ENCODE assay signal across 1 cellular context in genomic region chr7:151063212-151063561, GRCh38.
TF ChIP-seq lines count a peak whose summit lies in the region.

No MANE protein-coding gene starts in this region.

TF ChIP-seq in IMR-90, 13 proteins besides CTCF, POLR2A, EP300 and RAD21:
- TF ChIP-seq CEBPB (IDR thresholded peaks at IDR 0.05; ENCODE audit: low read depth, low read length) (no peak), RCOR1 (IDR thresholded peaks at IDR 0.05; ENCODE audit: insufficient replicate concordance, low read length) (no peak), MAZ (IDR thresholded peaks at IDR 0.05; ENCODE audit: borderline replicate concordance, low read depth, low read length) (no peak), ELK1 (IDR thresholded peaks at IDR 0.05; ENCODE audit: borderline replicate concordance, low read depth, low read length) (no peak), BHLHE40 (IDR thresholded peaks at IDR 0.05; ENCODE audit: low read depth, low read length) (no peak), CHD1 (IDR thresholded peaks at IDR 0.05; ENCODE audit: low read depth, low read length) (no peak), SMC3 (IDR thresholded peaks at IDR 0.05; ENCODE audit: low read depth, low read length) (no peak), MXI1 (IDR thresholded peaks at IDR 0.05; ENCODE audit: borderline replicate concordance, low read depth, low read length) (no peak), NFE2L2 (IDR thresholded peaks at IDR 0.05; ENCODE audit: low read depth, low read length) (no peak), RFX5 (IDR thresholded peaks at IDR 0.05; ENCODE audit: low read depth, low read length) (no peak), USF2 (IDR thresholded peaks at IDR 0.05; ENCODE audit: low read depth, low read length) (no peak), FOS (IDR thresholded peaks at IDR 0.05; ENCODE audit: low read depth, low read length) (no peak), MAFK (IDR thresholded peaks at IDR 0.05; ENCODE audit: low read depth, low read length) (no peak)
